Comparison of ENCODE assay signal across 28 cellular contexts in the genomic region with DNA sequence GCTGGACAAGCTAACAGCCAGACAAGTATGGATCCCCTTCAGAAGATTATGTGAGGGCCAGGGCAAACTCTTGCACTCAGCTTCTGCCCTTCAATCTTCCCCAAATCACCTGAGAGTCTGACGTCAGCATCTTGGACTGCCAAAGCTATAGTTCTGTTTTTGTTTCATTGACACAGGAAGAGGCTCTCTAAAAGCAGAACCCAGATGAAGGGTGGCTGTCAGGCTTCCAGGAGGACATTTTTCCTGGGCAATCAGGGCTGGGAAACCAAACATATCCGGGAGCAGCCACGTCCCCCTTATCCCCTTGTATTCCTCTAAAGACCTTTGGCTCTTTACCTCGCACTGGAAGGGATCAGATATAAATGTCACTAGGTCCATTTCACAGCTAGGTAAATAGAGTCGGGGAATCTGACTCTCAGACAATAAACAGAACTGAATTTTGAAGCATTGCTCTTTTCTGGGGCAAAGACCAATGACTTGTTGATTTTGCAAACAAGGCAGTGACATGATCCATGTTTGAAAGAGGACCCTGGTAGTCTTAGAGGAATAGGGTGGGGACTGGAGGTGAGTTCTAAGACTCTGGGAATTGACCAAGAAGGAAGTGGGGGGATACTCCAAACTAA. TPM values are rescaled to one million over a fixed set of nuclear protein-coding genes. Genes with fewer than 3 reads are reported as not detected.
DNase-seq lines count a peak whose midpoint lies in the region; ATAC-seq and TF ChIP-seq lines count a peak whose summit lies in the region.
"Had no signal": no experiment of that assay in that cellular context is flagged by ENCODE, and none has a peak within 500 bp of the region (broad histone marks: within the 10 kb centered on the region; RNA-seq: fewer than 3 reads in every experiment).

No MANE protein-coding gene starts in this region.

- no peak for DNase-seq in activated naive CD4-positive, alpha-beta T cell treated with anti-CD3 and anti-CD28 coated beads, Interleukin-2, amount 10 ng/mL, durations not matched to agents 7 days and 5 days
- DNase-seq in activated naive CD4-positive, alpha-beta T cell treated with Interleukin-2 at 50 U/mL for 16 hours = no peak
- no peak for DNase-seq in left lung
- peak; percentile 45 for DNase-seq in medulla oblongata (ENCODE audit: extremely low spot score)
- peak in 1 of 2 donors; percentile 43 for DNase-seq in upper lobe of left lung
- DNase-seq in stimulated activated CD4-positive, alpha-beta T cell treated with anti-CD3 and anti-CD28 coated beads, Interleukin-4, amount 100 ng/mL, for 1 hour = no peak
- DNase-seq in effector memory CD4-positive, alpha-beta T cell = no peak
- no peak for DNase-seq in RKO (ENCODE audit: low spot score)
- DNase-seq: CD8-positive, alpha-beta memory T cell; DMS 273 treated with DMSO at 0.1 percent for 48 hours; DMS79; EL; GDM1; H9; HFFc6; NCI-H1105; NCI-H1436 treated with DMSO at 0.1 percent for 48 hours; NCI-H446 treated with DMSO at 0.1 percent for 48 hours; NCI-H526 treated with DMSO at 0.1 percent for 48 hours; SIG-M5 had no signal

- H3K4me3 ChIP-seq in left lung = no peak overlapping the region
- H3K4me3 ChIP-seq in upper lobe of left lung = no peak overlapping the region
- no peak overlapping the region for H3K4me3 ChIP-seq in effector memory CD4-positive, alpha-beta T cell (ENCODE audit: insufficient read depth, low read depth, low read length, poor library complexity, severe bottlenecking)
- H3K4me3 ChIP-seq: GM12878, GM23338 had no signal

- no peak for TF ChIP-seq CTCF in left lung (IDR thresholded peaks at IDR 0.05)
- no peak for TF ChIP-seq CTCF in upper lobe of left lung (IDR thresholded peaks at IDR 0.05)

- TF ChIP-seq EP300 in upper lobe of left lung (IDR thresholded peaks at IDR 0.05) = no peak

- no peaks in the 10 kb centered on the region for H3K4me1 Mint-ChIP-seq in activated naive CD4-positive, alpha-beta T cell treated with anti-CD3 and anti-CD28 coated beads, Interleukin-2, amount 10 ng/mL, durations not matched to agents 7 days and 5 days
- H3K4me1 Mint-ChIP-seq: B cell; CD8-positive, alpha-beta memory T cell had no signal

- peaks cover 34% of the 10 kb centered on the region for H3K27me3 Mint-ChIP-seq in activated naive CD4-positive, alpha-beta T cell treated with anti-CD3 and anti-CD28 coated beads, Interleukin-2, amount 10 ng/mL, durations not matched to agents 7 days and 5 days

- intact Hi-C loops in left lung (cut with DNase I) = no loop called here

- H3K4me1 ChIP-seq in left lung (peaks cover 7 to 19% of the 10 kb centered on the region in 2 donors), upper lobe of left lung (peaks cover 0 to 16% (median 10%) of the 10 kb centered on the region in 4 donors)
- no peaks in the 10 kb centered on the region for H3K4me1 ChIP-seq in effector memory CD4-positive, alpha-beta T cell (ENCODE audit: control insufficient read depth, insufficient read depth, low read length, poor library complexity, severe bottlenecking)

- H3K4me3 Mint-ChIP-seq in activated naive CD4-positive, alpha-beta T cell treated with anti-CD3 and anti-CD28 coated beads, Interleukin-2, amount 10 ng/mL, durations not matched to agents 7 days and 5 days = no peak overlapping the region
- H3K4me3 Mint-ChIP-seq: B cell; CD8-positive, alpha-beta memory T cell; GM23338; H9; HFFc6 had no signal

- H3K27me3 ChIP-seq in left lung (no peaks in the 10 kb centered on the region), upper lobe of left lung (no peaks in the 10 kb centered on the region)
- no peaks in the 10 kb centered on the region for H3K27me3 ChIP-seq in effector memory CD4-positive, alpha-beta T cell (replicated peaks; ENCODE audit: control insufficient read depth, insufficient read depth, low read length, poor library complexity, severe bottlenecking)

- CTCF ChIA-PET in activated naive CD4-positive, alpha-beta T cell treated with anti-CD3 and anti-CD28 coated beads, Interleukin-2, amount 10 ng/mL, durations not matched to agents 7 days and 5 days (lab: Charles Lee) = no interaction called here

- no peaks in the 10 kb centered on the region for H3K9me3 Mint-ChIP-seq in activated naive CD4-positive, alpha-beta T cell treated with anti-CD3 and anti-CD28 coated beads, Interleukin-2, amount 10 ng/mL, durations not matched to agents 7 days and 5 days
- H3K9me3 Mint-ChIP-seq: CD8-positive, alpha-beta memory T cell; GM23338; H9; HFFc6 had no signal

- no peaks in the 10 kb centered on the region for H3K9me3 ChIP-seq in left lung
- no peaks in the 10 kb centered on the region for H3K9me3 ChIP-seq in upper lobe of left lung
- H3K9me3 ChIP-seq in effector memory CD4-positive, alpha-beta T cell (ENCODE audit: control insufficient read depth, low read length) = no peaks in the 10 kb centered on the region

- no peaks in the 10 kb centered on the region for H3K36me3 ChIP-seq in left lung
- H3K36me3 ChIP-seq in upper lobe of left lung = no peaks in the 10 kb centered on the region
- no peaks in the 10 kb centered on the region for H3K36me3 ChIP-seq in effector memory CD4-positive, alpha-beta T cell (ENCODE audit: control insufficient read depth, insufficient read depth, low read length)

- ATAC-seq in left lung = peak; percentile 30
- ATAC-seq in upper lobe of left lung (ENCODE audit: low FRiP score in 2 of 2) = no peak
- ATAC-seq: GM12878, GM23338, SK-N-SH treated with all-trans-retinoic acid at 6 μM for 48 hours had no signal

- H3K27ac Mint-ChIP-seq in activated naive CD4-positive, alpha-beta T cell treated with anti-CD3 and anti-CD28 coated beads, Interleukin-2, amount 10 ng/mL, durations not matched to agents 7 days and 5 days = peak overlapping the region; percentile 49
- H3K27ac Mint-ChIP-seq: B cell; CD8-positive, alpha-beta memory T cell; GM23338; H9; HFFc6; IgD-negative memory B cell had no signal

- WGBS in upper lobe of left lung, 2 donors = 46 to 52% methylated on average over 5 of the region's 5 CpGs

- H3K27ac ChIP-seq in left lung (peak overlapping the region in 1 of 2 donors; percentile 14), upper lobe of left lung (peak overlapping the region in 3 of 4 donors; percentile 25 to 55 (median 54))
- H3K27ac ChIP-seq in effector memory CD4-positive, alpha-beta T cell (ENCODE audit: insufficient read depth, low read length, poor library complexity, severe bottlenecking) = no peak overlapping the region
- H3K27ac ChIP-seq: 22Rv1, C4-2B, KMS-11 had no signal

- no peak for TF ChIP-seq POLR2A in upper lobe of left lung (IDR thresholded peaks at IDR 0.05)

- H3K36me3 Mint-ChIP-seq in activated naive CD4-positive, alpha-beta T cell treated with anti-CD3 and anti-CD28 coated beads, Interleukin-2, amount 10 ng/mL, durations not matched to agents 7 days and 5 days = no peaks in the 10 kb centered on the region
- H3K36me3 Mint-ChIP-seq: IgD-negative memory B cell had no signal

RNA-seq across cellular contexts. Expression of gene MAFB, which starts 13.3 kb away (rescaled TPM):
- total RNA-seq in left lung = 100 to 1,000 TPM in 1 of 2 donors, 10 to 100 TPM in 1; 29.8 to 111 TPM
- 10 to 100 TPM; 34.0 to 81.7 (median 60.5) TPM for total RNA-seq in upper lobe of left lung
- total RNA-seq: GM12878 had no signal
